ENCODE assay signal across 8 cellular contexts in genomic region chr17:35241520-35241919, GRCh38. TPM values are rescaled to one million over a fixed set of nuclear protein-coding genes. Genes with fewer than 3 reads are reported as not detected.
DNase-seq lines count a peak whose midpoint lies in the region; ATAC-seq and TF ChIP-seq lines count a peak whose summit lies in the region.

No MANE protein-coding gene starts in this region.

- no peak overlapping the region for H2BK120ac ChIP-seq in neuronal stem cell (ENCODE audit: low read depth, low read length)

- no peak overlapping the region for H3K18ac ChIP-seq in neuronal stem cell (ENCODE audit: low read length)

- H3K14ac ChIP-seq in neuronal stem cell (ENCODE audit: low read length), result no peak overlapping the region

- H3K27ac Mint-ChIP-seq in T-helper 2 cell treated with Interferon-gamma antibody and Interleukin-4, amounts not matched to agents 5 μg/mL and 100 μg/mL, for 36 hours, result peak overlapping the region; percentile 98

- no peak overlapping the region for H2BK5ac ChIP-seq in neuronal stem cell (ENCODE audit: low read length)

- no peaks in the 10 kb centered on the region for H3K27me3 ChIP-seq in neuronal stem cell (ENCODE audit: control insufficient read depth in 3 of 3, insufficient read depth in 3 of 3, low read depth in 1 of 3, low read length in 3 of 3)

- H3K4me2 ChIP-seq in neuronal stem cell (ENCODE audit: insufficient read depth, low read length, poor library complexity, severe bottlenecking), result no peak overlapping the region

- no peak overlapping the region for H2AK5ac ChIP-seq in neuronal stem cell (ENCODE audit: low read depth, low read length)

- no peak overlapping the region for H2BK15ac ChIP-seq in neuronal stem cell (ENCODE audit: low read length)

- H3K9me3 ChIP-seq in neuronal stem cell (replicated peaks in 1 of 2; ENCODE audit: control insufficient read depth in 2 of 2, insufficient read depth in 1 of 2, low read depth in 1 of 2, low read length in 2 of 2), result no peaks in the 10 kb centered on the region

- TF ChIP-seq CTCF in AG10803 (conservative IDR thresholded peaks at IDR 0.05; ENCODE audit: low read length) (no peak), coronary artery (IDR thresholded peaks at IDR 0.05) (no peak)

- no peak overlapping the region for H4K8ac ChIP-seq in neuronal stem cell (ENCODE audit: low read depth, low read length)

- H3K27me3 Mint-ChIP-seq in T-helper 2 cell treated with Interferon-gamma antibody and Interleukin-4, amounts not matched to agents 5 μg/mL and 100 μg/mL, for 36 hours (ENCODE audit: low read depth), result peaks cover 3% of the 10 kb centered on the region

- H3K36me3 Mint-ChIP-seq in T-helper 2 cell treated with Interferon-gamma antibody and Interleukin-4, amounts not matched to agents 5 μg/mL and 100 μg/mL, for 36 hours (ENCODE audit: low read depth), result peaks cover 69% of the 10 kb centered on the region

- no peak overlapping the region for H3K4ac ChIP-seq in neuronal stem cell (ENCODE audit: low read length)

- no peak overlapping the region for H3K9ac ChIP-seq in neuronal stem cell (ENCODE audit: low read depth, low read length, poor library complexity)

- H3K4me1 Mint-ChIP-seq in T-helper 2 cell treated with Interferon-gamma antibody and Interleukin-4, amounts not matched to agents 5 μg/mL and 100 μg/mL, for 36 hours (ENCODE audit: low read depth), result peaks cover 61% of the 10 kb centered on the region

- H3K4me3 ChIP-seq in AG10803 (ENCODE audit: low read length), result peak overlapping the region; percentile 93
- H3K4me3 ChIP-seq in coronary artery, result peak overlapping the region; percentile 77
- peak overlapping the region in 1 of 2 donors; percentile 72 for H3K4me3 ChIP-seq in neuronal stem cell (ENCODE audit: low read length in 2 of 2)

- no peak overlapping the region for H4K91ac ChIP-seq in neuronal stem cell (ENCODE audit: low read depth, low read length, poor library complexity)

- ATAC-seq in GM18517 (IDR thresholded peaks at IDR 0.05; ENCODE audit: unreplicated experiment), result no peak

- WGBS in neuronal stem cell (ENCODE audit: extremely low coverage in 2 of 2, insufficient read length in 2 of 2, insufficient replicate concordance in 1 of 2), 2 donors, result no CpG with 5 or more reads among the region's 19 CpGs

- H2AFZ ChIP-seq in neuronal stem cell (ENCODE audit: low read length), result peak overlapping the region; percentile 98

- DNase-seq in AG10803 (ENCODE audit: low read depth) (no peak), coronary artery (ENCODE audit: low spot score) (no peak), neuronal stem cell (ENCODE audit: low spot score) (no peak), NCI-H446 (lab: John Stamatoyannopoulos, UW) (no peak), SIG-M5 (lab: John Stamatoyannopoulos, UW) (no peak), ACHN (no peak)
- DNase-seq in T-helper 2 cell treated with Interferon-gamma antibody and Interleukin-4, amounts not matched to agents 5 μg/mL and 100 μg/mL, for 36 hours (ENCODE audit: low spot score), result peak; percentile 23

- no peak overlapping the region for H2BK12ac ChIP-seq in neuronal stem cell (ENCODE audit: low read length)

- H3K27ac ChIP-seq in coronary artery (no peak overlapping the region), neuronal stem cell (replicated peaks; ENCODE audit: low read length) (no peak overlapping the region)

- H3K79me1 ChIP-seq in neuronal stem cell (ENCODE audit: low read depth, low read length), result no peaks in the 10 kb centered on the region

- H3K36me3 ChIP-seq in neuronal stem cell (replicated peaks in 1 of 2; ENCODE audit: control insufficient read depth in 2 of 2, insufficient read depth in 2 of 2, low read length in 2 of 2), result no peaks in the 10 kb centered on the region

- H3K23ac ChIP-seq in neuronal stem cell (ENCODE audit: low read depth, low read length, poor library complexity), result no peak overlapping the region

- H3K4me3 Mint-ChIP-seq in T-helper 2 cell treated with Interferon-gamma antibody and Interleukin-4, amounts not matched to agents 5 μg/mL and 100 μg/mL, for 36 hours, result peak overlapping the region; percentile 95

- peaks cover 11% of the 10 kb centered on the region for H3K9me3 Mint-ChIP-seq in T-helper 2 cell treated with Interferon-gamma antibody and Interleukin-4, amounts not matched to agents 5 μg/mL and 100 μg/mL, for 36 hours

- peaks cover 9 to 15% of the 10 kb centered on the region in 2 donors for H3K4me1 ChIP-seq in neuronal stem cell (ENCODE audit: control insufficient read depth in 2 of 2, insufficient read depth in 1 of 2, low read depth in 1 of 2, low read length in 2 of 2)

- in situ Hi-C loops in ACHN (cut with HindIII; ENCODE audit: low pct_ligation_motif_present, low pct_unique_long_range_greater_than_20kb, low sequenced_read_pairs), result no loop called here

RNA-seq across cellular contexts. Expression of gene SLFN5, which starts 1.4 kb away (rescaled TPM):
- polyA plus RNA-seq in neuronal stem cell (2013, experiment 1 of 2), result 2.3 TPM
- polyA plus RNA-seq in neuronal stem cell (2013, experiment 2 of 2), result 2.1 TPM

RNA-seq across cellular contexts. Expression of gene SLC35G3, which starts 47.3 kb away (rescaled TPM):
- not detected for polyA plus RNA-seq in neuronal stem cell (2013, experiment 1 of 2)
- polyA plus RNA-seq in neuronal stem cell (2013, experiment 2 of 2), result not detected
